In genomic region chr14:64732536-64733120, GRCh38 we compare ENCODE assay signal across 23 cellular contexts.
"Had no signal": no experiment of that assay in that cellular context is flagged by ENCODE, and none has a peak within 500 bp of the region (broad histone marks: within the 10 kb centered on the region; RNA-seq: fewer than 3 reads in every experiment).

No MANE protein-coding gene starts in this region.

- H3K4me2 ChIP-seq: smooth muscle cell had no signal

- H2AFZ ChIP-seq: parathyroid adenoma had no signal

- H3K27me3 ChIP-seq: brain microvascular endothelial cell, dorsolateral prefrontal cortex, gastroesophageal sphincter, heart left ventricle, testis, upper lobe of left lung had no signal

- H3K27ac ChIP-seq: brain microvascular endothelial cell, epithelial cell of prostate, gastroesophageal sphincter, heart left ventricle, parathyroid adenoma, testis, upper lobe of left lung had no signal

- FAIRE-seq: colon, keratinocyte had no signal

- H3K9me3 ChIP-seq: gastroesophageal sphincter, heart left ventricle, testis, upper lobe of left lung had no signal

- ATAC-seq: gastroesophageal sphincter, heart left ventricle, left lobe of liver, sciatic nerve had no signal

- H3K9ac ChIP-seq: parathyroid adenoma had no signal

- H3K4me3 ChIP-seq: dorsolateral prefrontal cortex, gastroesophageal sphincter, heart left ventricle, smooth muscle cell, testis, upper lobe of left lung had no signal

- H3K4me1 ChIP-seq: parathyroid adenoma, testis had no signal

- DNase-seq: activated CD4-positive, alpha-beta T cell treated with anti-CD3 and anti-CD28 coated beads for 1 hour; activated gamma-delta T cell treated with Interleukin-2 at 50 U/mL for 16 hours; activated T-cell treated with anti-CD3 and anti-CD28 coated beads, Interleukin-2, amount 50 U/mL, for 1 hour; brain microvascular endothelial cell; central memory CD4-positive, alpha-beta T cell; midbrain; stimulated activated CD4-positive, alpha-beta T cell treated with anti-CD3 and anti-CD28 coated beads, Interleukin-2, amount 100 ng/mL, for 48 hours; stimulated activated CD8-positive, alpha-beta memory T cell treated with anti-CD3 and anti-CD28 coated beads, Interleukin-4, amount 100 ng/mL, for 48 hours; stimulated activated naive CD4-positive, alpha-beta T cell; T-helper 1 cell; T-helper 9 cell; testis had no signal
